ENCODE assay signal across 12 cellular contexts in genomic region chr13:20191311-20191901, GRCh38. TPM values are rescaled to one million over a fixed set of nuclear protein-coding genes. Genes with fewer than 3 reads are reported as not detected.
DNase-seq lines count a peak whose midpoint lies in the region; ATAC-seq lines count a peak whose summit lies in the region.
"Had no signal": no experiment of that assay in that cellular context is flagged by ENCODE, and none has a peak within 500 bp of the region (broad histone marks: within the 10 kb centered on the region; RNA-seq: fewer than 3 reads in every experiment).

No MANE protein-coding gene starts in this region.

- intact Hi-C loops in activated CD4-positive, alpha-beta T cell treated with anti-CD3 and anti-CD28 coated beads for 36 hours (cut with DNase I, micrococcal nuclease) = loop anchor here (5.0 to 10.0 kb wide), 2 partner anchors 511 to 733 kb away; partner anchors contain the start of gene IL17D (in 2 of the 2)

- POLR2A ChIA-PET in activated CD4-positive, alpha-beta T cell treated with anti-CD3 and anti-CD28 coated beads for 36 hours (lab: Charles Lee) = interaction anchor here (0.6 kb wide), 1 partner anchor 71 kb away, joined by 3 read pairs; no protein-coding TSS in a partner anchor

- no peak for DNase-seq in activated CD4-positive, alpha-beta T cell treated with anti-CD3 and anti-CD28 coated beads for 36 hours
- no peak for DNase-seq in activated CD4-positive, alpha-beta T cell treated with anti-CD3 and anti-CD28 coated beads for 1 hour
- no peak for DNase-seq in activated naive CD8-positive, alpha-beta T cell treated with anti-CD3 and anti-CD28 coated beads, Interleukin-2, amount 50 U/mL, for 24 hours
- peak; percentile 74 for DNase-seq in left lobe of liver (ENCODE audit: low spot score)
- no peak for DNase-seq in stimulated activated naive B cell treated with anti-CD40 and anti-IgM and Interleukin-4, amounts not matched to agents 10 μg/mL and 1 μg/mL and 100 μg/mL, for 72 hours
- no peak for DNase-seq in NAMALWA (ENCODE audit: low spot score)
- DNase-seq in AML-193 (lab: John Stamatoyannopoulos, UW) = no peak
- DNase-seq: heart right ventricle; stimulated activated CD4-positive, alpha-beta T cell treated with anti-CD3 and anti-CD28 coated beads, Interleukin-4, amount 100 ng/mL, for 24 hours had no signal

- no peaks in the 10 kb centered on the region for H3K36me3 Mint-ChIP-seq in activated CD4-positive, alpha-beta T cell treated with anti-CD3 and anti-CD28 coated beads for 36 hours (ENCODE audit: low read depth)
- no peaks in the 10 kb centered on the region for H3K36me3 Mint-ChIP-seq in activated naive CD8-positive, alpha-beta T cell treated with anti-CD3 and anti-CD28 coated beads, Interleukin-2, amount 50 U/mL, for 24 hours (ENCODE audit: low read depth)
- H3K36me3 Mint-ChIP-seq in stimulated activated naive B cell treated with anti-CD40 and anti-IgM and Interleukin-4, amounts not matched to agents 10 μg/mL and 1 μg/mL and 100 μg/mL, for 72 hours = peaks cover 0 to 6% of the 10 kb centered on the region in 2 donors

- CTCF ChIA-PET in activated CD4-positive, alpha-beta T cell treated with anti-CD3 and anti-CD28 coated beads for 36 hours (lab: Charles Lee) = interaction anchor here (0.6 to 1.9 kb wide), 8 partner anchors 9 to 394 kb away, joined by 3 to 6 read pairs (median 4); no protein-coding TSS in a partner anchor

- no peaks in the 10 kb centered on the region for H3K9me3 Mint-ChIP-seq in activated CD4-positive, alpha-beta T cell treated with anti-CD3 and anti-CD28 coated beads for 36 hours (ENCODE audit: low read depth)
- no peaks in the 10 kb centered on the region for H3K9me3 Mint-ChIP-seq in activated naive CD8-positive, alpha-beta T cell treated with anti-CD3 and anti-CD28 coated beads, Interleukin-2, amount 50 U/mL, for 24 hours
- no peaks in the 10 kb centered on the region for H3K9me3 Mint-ChIP-seq in stimulated activated naive B cell treated with anti-CD40 and anti-IgM and Interleukin-4, amounts not matched to agents 10 μg/mL and 1 μg/mL and 100 μg/mL, for 72 hours
- H3K9me3 Mint-ChIP-seq: HFFc6 had no signal

- no peak for ATAC-seq in activated CD4-positive, alpha-beta T cell treated with anti-CD3 and anti-CD28 coated beads for 36 hours
- no peak for ATAC-seq in activated naive CD8-positive, alpha-beta T cell treated with anti-CD3 and anti-CD28 coated beads, Interleukin-2, amount 50 U/mL, for 24 hours
- ATAC-seq in left lobe of liver (peak; percentile 54), GM21528 (IDR thresholded peaks at IDR 0.05; ENCODE audit: low FRiP score, unreplicated experiment) (no peak)
- no peak for ATAC-seq in stimulated activated naive B cell treated with anti-CD40 and anti-IgM and Interleukin-4, amounts not matched to agents 10 μg/mL and 1 μg/mL and 100 μg/mL, for 72 hours (replicated peaks)

- no peak overlapping the region for H3K27ac Mint-ChIP-seq in activated CD4-positive, alpha-beta T cell treated with anti-CD3 and anti-CD28 coated beads for 36 hours
- H3K27ac Mint-ChIP-seq in activated naive CD8-positive, alpha-beta T cell treated with anti-CD3 and anti-CD28 coated beads, Interleukin-2, amount 50 U/mL, for 24 hours = no peak overlapping the region
- no peak overlapping the region for H3K27ac Mint-ChIP-seq in stimulated activated naive B cell treated with anti-CD40 and anti-IgM and Interleukin-4, amounts not matched to agents 10 μg/mL and 1 μg/mL and 100 μg/mL, for 72 hours
- H3K27ac Mint-ChIP-seq: HFFc6 had no signal

- H3K4me1 Mint-ChIP-seq in activated CD4-positive, alpha-beta T cell treated with anti-CD3 and anti-CD28 coated beads for 36 hours = peaks cover 18% of the 10 kb centered on the region
- H3K4me1 Mint-ChIP-seq in activated naive CD8-positive, alpha-beta T cell treated with anti-CD3 and anti-CD28 coated beads, Interleukin-2, amount 50 U/mL, for 24 hours = peaks cover 28% of the 10 kb centered on the region
- H3K4me1 Mint-ChIP-seq in stimulated activated naive B cell treated with anti-CD40 and anti-IgM and Interleukin-4, amounts not matched to agents 10 μg/mL and 1 μg/mL and 100 μg/mL, for 72 hours = peaks cover 19 to 31% of the 10 kb centered on the region in 2 donors

- H3K27me3 Mint-ChIP-seq in activated CD4-positive, alpha-beta T cell treated with anti-CD3 and anti-CD28 coated beads for 36 hours = peaks cover 41% of the 10 kb centered on the region
- peaks cover 49% of the 10 kb centered on the region for H3K27me3 Mint-ChIP-seq in activated naive CD8-positive, alpha-beta T cell treated with anti-CD3 and anti-CD28 coated beads, Interleukin-2, amount 50 U/mL, for 24 hours
- peaks cover 37 to 50% of the 10 kb centered on the region in 2 donors for H3K27me3 Mint-ChIP-seq in stimulated activated naive B cell treated with anti-CD40 and anti-IgM and Interleukin-4, amounts not matched to agents 10 μg/mL and 1 μg/mL and 100 μg/mL, for 72 hours

- H3K4me3 Mint-ChIP-seq in activated CD4-positive, alpha-beta T cell treated with anti-CD3 and anti-CD28 coated beads for 36 hours = peak overlapping the region; percentile 65
- H3K4me3 Mint-ChIP-seq in activated naive CD8-positive, alpha-beta T cell treated with anti-CD3 and anti-CD28 coated beads, Interleukin-2, amount 50 U/mL, for 24 hours = peak overlapping the region; percentile 62
- peak overlapping the region; percentile 81 to 83 for H3K4me3 Mint-ChIP-seq in stimulated activated naive B cell treated with anti-CD40 and anti-IgM and Interleukin-4, amounts not matched to agents 10 μg/mL and 1 μg/mL and 100 μg/mL, for 72 hours

RNA-seq across cellular contexts. Expression of gene GJB2, which starts 1.3 kb away (rescaled TPM):
- 1 to 10 TPM; 9.0 to 9.9 TPM for total RNA-seq in activated CD4-positive, alpha-beta T cell treated with anti-CD3 and anti-CD28 coated beads for 36 hours
- total RNA-seq in left lobe of liver = 30.7 TPM
- total RNA-seq: A673, HFFc6 had no signal

RNA-seq across cellular contexts. Expression of gene GJA3, which starts 30.6 kb away (rescaled TPM):
- under 1 TPM; 0.26 to 0.32 TPM for total RNA-seq in activated CD4-positive, alpha-beta T cell treated with anti-CD3 and anti-CD28 coated beads for 36 hours
- 0.03 TPM for total RNA-seq in left lobe of liver

RNA-seq across cellular contexts. Expression of gene GJB6, which starts 40.7 kb away (rescaled TPM):
- 1 to 10 TPM; 2.7 to 2.9 TPM for total RNA-seq in activated CD4-positive, alpha-beta T cell treated with anti-CD3 and anti-CD28 coated beads for 36 hours
- total RNA-seq in left lobe of liver = not detected
- total RNA-seq: A673, HFFc6 had no signal
